Comparison of ENCODE assay signal across 8 cellular contexts in the genomic region with DNA sequence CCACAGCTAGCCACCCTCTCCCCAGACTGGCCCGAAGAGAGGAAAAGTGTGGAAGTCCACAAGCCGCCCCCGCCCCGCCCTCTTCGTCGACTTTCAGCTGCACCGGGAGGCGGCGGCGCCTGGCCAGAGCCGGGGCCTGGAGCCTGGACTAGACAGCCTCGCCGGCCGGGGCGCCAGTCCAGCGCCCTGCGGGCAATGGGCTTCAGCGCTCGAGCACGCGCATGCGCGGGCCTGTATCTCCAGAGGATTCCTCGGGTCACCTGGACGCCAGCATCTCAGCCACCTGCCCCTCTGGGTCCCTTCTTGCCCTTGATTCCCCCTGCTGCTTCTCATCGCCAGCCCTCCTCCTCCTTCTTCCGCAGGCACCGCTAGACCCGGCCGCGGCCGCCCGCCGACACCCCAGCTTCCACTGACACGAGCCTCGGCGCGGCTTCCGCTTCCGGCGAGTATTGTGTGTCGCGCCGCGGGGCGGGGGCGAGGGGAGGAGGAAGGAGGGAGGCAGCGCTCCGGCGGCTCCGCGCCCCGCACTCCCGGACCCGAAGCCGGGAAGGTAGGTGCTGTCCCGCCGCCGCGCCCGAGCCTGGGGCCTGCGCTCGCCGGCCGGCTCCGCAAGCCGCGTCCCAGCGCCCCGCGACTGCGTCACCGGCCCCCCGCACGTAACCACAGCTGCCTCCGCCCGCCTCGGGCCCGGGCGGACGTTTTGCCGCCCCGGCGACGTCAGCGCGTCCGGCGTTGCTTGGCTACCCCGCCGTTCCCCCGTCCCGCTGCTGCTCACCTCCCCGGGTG. TPM values are rescaled to one million over a fixed set of nuclear protein-coding genes. Genes with fewer than 3 reads are reported as not detected.
DNase-seq lines count a peak whose midpoint lies in the region; ATAC-seq and TF ChIP-seq lines count a peak whose summit lies in the region.

A gene (plus strand): TSS at position 482 of the 786 bp plus-strand sequence. CDS start 2,391 bp downstream, outside the sequence.

- TF ChIP-seq POLR2A in GM10847 (IDR thresholded peaks at IDR 0.05; ENCODE audit: extremely low read depth, insufficient read length) (peak; percentile 62), ovary (IDR thresholded peaks at IDR 0.05) (peak; percentile 88)

- H4K20me1 ChIP-seq in SU-DHL-6 (ENCODE audit: low read depth, low read length): peaks cover 30% of the 10 kb centered on the region

- peaks cover 56% of the 10 kb centered on the region for H3K79me2 ChIP-seq in SU-DHL-6 (ENCODE audit: insufficient read depth, low read length)

- peak within 1 kb of the TSS; percentile 99 for H3K27ac Mint-ChIP-seq in activated naive CD8-positive, alpha-beta T cell treated with anti-CD3 and anti-CD28 coated beads for 36 hours
- H3K27ac Mint-ChIP-seq in glutamatergic neuron (ENCODE audit: unreplicated experiment): peak within 1 kb of the TSS; percentile 96

- no peaks in the 10 kb centered on the region for H3K36me3 ChIP-seq in SU-DHL-6 (ENCODE audit: low read length)
- no peaks in the 10 kb centered on the region for H3K36me3 ChIP-seq in ovary
- peaks cover 11% of the 10 kb centered on the region for H3K36me3 ChIP-seq in thymus (ENCODE audit: control insufficient read depth, insufficient read depth)

- peaks cover 5% of the 10 kb centered on the region for H3K4me1 ChIP-seq in ovary (ENCODE audit: insufficient read depth)
- H3K4me1 ChIP-seq in thymus (ENCODE audit: control insufficient read depth, insufficient read depth, low read length): peaks cover 9% of the 10 kb centered on the region

- WGBS in ovary, 3 donors: 1% methylated on average over 56 to 94 of the region's 94 CpGs
- under 1% methylated on average over 94 of the region's 94 CpGs for WGBS in thymus

- no peaks in the 10 kb centered on the region for H3K27me3 Mint-ChIP-seq in activated naive CD8-positive, alpha-beta T cell treated with anti-CD3 and anti-CD28 coated beads for 36 hours
- H3K27me3 Mint-ChIP-seq in glutamatergic neuron (ENCODE audit: unreplicated experiment): peaks cover 7% of the 10 kb centered on the region

- H3K27ac ChIP-seq in SU-DHL-6 (ENCODE audit: low read depth, low read length) (peak within 1 kb of the TSS; percentile 74), ovary (peak within 1 kb of the TSS; percentile 96 to 99), thymus (ENCODE audit: low read depth) (peak within 1 kb of the TSS; percentile 97)

- peaks cover 4% of the 10 kb centered on the region for H3K9me3 Mint-ChIP-seq in activated naive CD8-positive, alpha-beta T cell treated with anti-CD3 and anti-CD28 coated beads for 36 hours
- H3K9me3 Mint-ChIP-seq in glutamatergic neuron (ENCODE audit: unreplicated experiment): peaks cover 9% of the 10 kb centered on the region

- H3K9ac ChIP-seq in SU-DHL-6 (ENCODE audit: low read length): peak within 1 kb of the TSS; percentile 83

- H3K4me1 Mint-ChIP-seq in activated naive CD8-positive, alpha-beta T cell treated with anti-CD3 and anti-CD28 coated beads for 36 hours: peaks cover 48% of the 10 kb centered on the region
- H3K4me1 Mint-ChIP-seq in glutamatergic neuron (ENCODE audit: low read depth, unreplicated experiment): peaks cover 25% of the 10 kb centered on the region

- H3K4me3 ChIP-seq in SU-DHL-6 (ENCODE audit: insufficient read depth, low read length, poor library complexity, severe bottlenecking): peak within 1 kb of the TSS; percentile 62
- peak within 1 kb of the TSS; percentile 48 for H3K4me3 ChIP-seq in ovary
- H3K4me3 ChIP-seq in thymus (ENCODE audit: low read length): peak within 1 kb of the TSS; percentile 98

- peaks cover 53% of the 10 kb centered on the region for H3K36me3 Mint-ChIP-seq in activated naive CD8-positive, alpha-beta T cell treated with anti-CD3 and anti-CD28 coated beads for 36 hours
- no peaks in the 10 kb centered on the region for H3K36me3 Mint-ChIP-seq in glutamatergic neuron (ENCODE audit: unreplicated experiment)

- no peak for TF ChIP-seq EP300 in ovary (IDR thresholded peaks at IDR 0.05)

- peak within 1 kb of the TSS; percentile 95 for H3K4me3 Mint-ChIP-seq in activated naive CD8-positive, alpha-beta T cell treated with anti-CD3 and anti-CD28 coated beads for 36 hours
- peak within 1 kb of the TSS; percentile 97 for H3K4me3 Mint-ChIP-seq in glutamatergic neuron (ENCODE audit: unreplicated experiment)

- intact Hi-C loops in ovary (cut with DNase I): no loop called here

- ATAC-seq in HG02623 (IDR thresholded peaks at IDR 0.05; ENCODE audit: unreplicated experiment): peak; percentile 63

- H3K9me2 ChIP-seq in SU-DHL-6 (replicated peaks; ENCODE audit: insufficient read depth, low read length): no peaks in the 10 kb centered on the region

- no peak for TF ChIP-seq CTCF in SU-DHL-6 (IDR thresholded peaks at IDR 0.05; ENCODE audit: insufficient read depth, low read length, poor library complexity, severe bottlenecking)
- no peak for TF ChIP-seq CTCF in glutamatergic neuron (IDR thresholded peaks at IDR 0.05; ENCODE audit: partially characterized antibody, unreplicated experiment)
- TF ChIP-seq CTCF in ovary (IDR thresholded peaks at IDR 0.05): no peak

- H3K9me3 ChIP-seq in SU-DHL-6 (ENCODE audit: insufficient read depth, low read length): no peaks in the 10 kb centered on the region
- no peaks in the 10 kb centered on the region for H3K9me3 ChIP-seq in ovary
- no peaks in the 10 kb centered on the region for H3K9me3 ChIP-seq in thymus (ENCODE audit: control insufficient read depth)

- peak within 1 kb of the TSS; percentile 65 for H2AFZ ChIP-seq in SU-DHL-6 (ENCODE audit: low read depth, low read length, severe bottlenecking)

- H3F3A ChIP-seq in SU-DHL-6 (ENCODE audit: insufficient read depth): peaks cover 8% of the 10 kb centered on the region

- DNase-seq in NCI-H1105 (lab: John Stamatoyannopoulos, UW) (peak; percentile 72), glutamatergic neuron (peak; percentile 83), ovary (peak; percentile 83 to 91 (median 86))
- DNase-seq in activated naive CD8-positive, alpha-beta T cell treated with anti-CD3 and anti-CD28 coated beads for 36 hours: peak; percentile 89

- H3K27me3 ChIP-seq in SU-DHL-6 (ENCODE audit: low read length) (no peaks in the 10 kb centered on the region), ovary (no peaks in the 10 kb centered on the region), thymus (ENCODE audit: control insufficient read depth, insufficient read depth) (no peaks in the 10 kb centered on the region)

- peak within 1 kb of the TSS; percentile 73 for H3K4me2 ChIP-seq in SU-DHL-6 (ENCODE audit: low read depth, low read length, poor library complexity, severe bottlenecking)

RNA-seq across cellular contexts. Expression of the gene that starts here (rescaled TPM):
- 10 to 100 TPM; 26.2 to 29.2 TPM for total RNA-seq in activated naive CD8-positive, alpha-beta T cell treated with anti-CD3 and anti-CD28 coated beads for 36 hours
- total RNA-seq in glutamatergic neuron (ENCODE audit: unreplicated experiment): 14.0 TPM
- 10 to 100 TPM in 5 of 7 donors, 1 to 10 TPM in 2; 7.6 to 16.4 (median 14.3) TPM for total RNA-seq in ovary
- polyA plus RNA-seq in ovary: 10 to 100 TPM; 11.8 to 16.7 TPM
- 12.7 TPM for polyA plus RNA-seq in thymus

Comparison
In these comparisons a context has a peak if more than half of its experiments do, and no peak if none do; other contexts are left out.
1. Peak in every context shown above with its lines: DNase-seq, ATAC-seq, H3K4me3 ChIP-seq and H3K27ac ChIP-seq.
2. H3K4me3 ChIP-seq: peak in every context shown above with its lines; median percentile 98 in thymus; 62 in SU-DHL-6; 48 in ovary.